ENCODE assay signal across 8 cellular contexts in the genomic region with DNA sequence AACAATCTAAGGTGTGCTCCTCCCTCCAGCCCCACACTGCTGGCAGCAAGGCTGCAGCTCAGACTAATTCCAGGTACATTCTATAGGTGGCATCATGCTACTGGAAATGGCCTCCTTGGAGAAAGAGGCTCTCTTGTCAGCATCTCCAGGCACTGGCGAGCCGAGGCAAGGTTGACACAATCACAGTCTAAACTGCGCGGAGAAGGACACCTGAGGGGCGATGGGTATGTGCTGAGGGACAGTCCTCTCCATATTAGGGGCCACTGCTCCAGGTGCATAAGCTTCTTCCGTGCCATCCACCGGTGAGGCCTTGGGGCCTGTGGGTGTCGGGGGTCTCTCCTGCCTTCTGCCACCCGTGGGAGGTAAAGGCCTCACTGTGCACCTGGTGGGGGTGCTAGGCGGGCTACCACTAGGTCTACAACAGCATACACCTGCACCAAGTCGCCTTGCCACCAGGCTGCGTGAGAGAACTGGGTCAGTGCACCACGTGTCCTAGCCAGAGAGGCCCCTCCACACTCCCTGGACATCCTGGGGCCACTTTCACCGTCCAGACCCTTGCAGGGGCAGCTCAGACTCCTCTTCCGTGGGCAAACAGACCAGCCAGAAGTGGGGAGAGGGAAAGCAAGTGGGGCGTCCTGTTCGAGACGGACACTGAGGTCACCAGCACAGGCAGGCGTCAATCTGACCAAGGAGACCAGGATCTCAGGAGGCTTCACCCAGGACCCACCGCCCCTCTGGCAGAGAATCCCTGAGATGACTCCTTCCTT. TPM values are rescaled to one million over a fixed set of nuclear protein-coding genes. Genes with fewer than 3 reads are reported as not detected.
DNase-seq lines count a peak whose midpoint lies in the region; ATAC-seq and TF ChIP-seq lines count a peak whose summit lies in the region.

No MANE protein-coding gene starts in this region.

- H2AK5ac ChIP-seq in trophoblast cell (ENCODE audit: low read length): peak overlapping the region; percentile 6

- H3K4me3 ChIP-seq in H7 (ENCODE audit: insufficient read depth, low read depth, low read length) (no peak overlapping the region), OCI-LY7 (ENCODE audit: low read depth, low read length, poor library complexity, severe bottlenecking) (no peak overlapping the region), trophoblast cell (ENCODE audit: low read depth, low read length) (no peak overlapping the region)

- peaks cover 8% of the 10 kb centered on the region for H3K79me1 ChIP-seq in trophoblast cell (ENCODE audit: low read length)

- no peaks in the 10 kb centered on the region for H3K9me2 ChIP-seq in OCI-LY7 (ENCODE audit: insufficient read depth, low read length)

- peaks cover 94% of the 10 kb centered on the region for H3K27me3 ChIP-seq in H7 (ENCODE audit: control insufficient read depth, insufficient read depth, low read length)
- H3K27me3 ChIP-seq in trophoblast cell (ENCODE audit: insufficient read depth, low read length): peaks cover 84% of the 10 kb centered on the region

- peak overlapping the region; percentile 56 for H3K14ac ChIP-seq in trophoblast cell (ENCODE audit: low read length)

- peaks cover 38% of the 10 kb centered on the region for H3K4me1 ChIP-seq in OCI-LY7 (ENCODE audit: insufficient read depth, low read length, poor library complexity, severe bottlenecking)
- peaks cover 11 to 20% of the 10 kb centered on the region in 2 experiments for H3K4me1 ChIP-seq in trophoblast cell (ENCODE audit: control insufficient read depth in 1 of 2, insufficient read depth in 2 of 2, low read length in 2 of 2)

- H3K36me3 Mint-ChIP-seq in endothelial cell (ENCODE audit: low read depth, unreplicated experiment): no peaks in the 10 kb centered on the region

- no peak overlapping the region for H4K91ac ChIP-seq in trophoblast cell (ENCODE audit: low read depth, low read length)

- no peak overlapping the region for H3K4ac ChIP-seq in trophoblast cell (ENCODE audit: low read depth, low read length)

- H3K4me2 ChIP-seq in OCI-LY7 (ENCODE audit: low read length): no peak overlapping the region
- no peak overlapping the region for H3K4me2 ChIP-seq in trophoblast cell (ENCODE audit: low read length)

- H4K12ac ChIP-seq in trophoblast cell (ENCODE audit: low read depth, low read length): no peak overlapping the region

- POLR2A ChIA-PET in OCI-LY7 (lab: Charles Lee): interaction anchor here (1.3 kb wide), 1 partner anchor 12 kb away, joined by 3 read pairs; a partner anchor contains a TSS

- H3K9me3 ChIP-seq in OCI-LY7 (ENCODE audit: low read length) (no peaks in the 10 kb centered on the region), trophoblast cell (ENCODE audit: insufficient read depth, low read depth, low read length) (peaks cover 17% of the 10 kb centered on the region)

- WGBS in trophoblast cell (ENCODE audit: extremely low coverage, insufficient coverage, insufficient read length): no CpG with 5 or more reads among the region's 20 CpGs

- H3K27ac ChIP-seq in OCI-LY7 (ENCODE audit: low read depth, low read length, poor library complexity, severe bottlenecking) (no peak overlapping the region), trophoblast cell (ENCODE audit: low read depth, low read length) (no peak overlapping the region)

- no TSS peak for BruUV-seq in OCI-LY7 (replicated peaks; lab: Mats Ljungman, UMichigan)

- H2BK120ac ChIP-seq in trophoblast cell (ENCODE audit: insufficient read depth, low read length, poor library complexity): peak overlapping the region; percentile 15

- TF ChIP-seq CTCF in OCI-LY7 (conservative IDR thresholded peaks at IDR 0.05; ENCODE audit: low read length) (peak; percentile 74), endothelial cell (IDR thresholded peaks at IDR 0.05; ENCODE audit: unreplicated experiment) (no peak)

- no peak overlapping the region for H3K9ac ChIP-seq in trophoblast cell (ENCODE audit: low read length)

- H3K36me3 ChIP-seq in H7 (replicated peaks; ENCODE audit: control insufficient read depth, insufficient read depth, low read length): no peaks in the 10 kb centered on the region
- no peaks in the 10 kb centered on the region for H3K36me3 ChIP-seq in OCI-LY7 (ENCODE audit: insufficient read depth, low read length)
- H3K36me3 ChIP-seq in trophoblast cell (ENCODE audit: control insufficient read depth in 1 of 2, insufficient read depth in 2 of 2, low read length in 2 of 2): no peaks in the 10 kb centered on the region

- H3K18ac ChIP-seq in trophoblast cell (ENCODE audit: low read length): no peak overlapping the region

- H4K20me1 ChIP-seq in OCI-LY7 (ENCODE audit: insufficient read depth, low read length): 0 out of 2 replicates have a peak, but pooled peaks cover 4% of the 10 kb centered on the region

- no peaks in the 10 kb centered on the region for H3K9me3 Mint-ChIP-seq in endothelial cell (ENCODE audit: unreplicated experiment)

- peak overlapping the region; percentile 74 for H3K27ac Mint-ChIP-seq in endothelial cell (ENCODE audit: unreplicated experiment)

- no peak overlapping the region for H3K23ac ChIP-seq in trophoblast cell (ENCODE audit: low read length)

- CTCF ChIA-PET in OCI-LY7 (lab: Charles Lee; ENCODE audit: unreplicated experiment): interaction anchor here (1.1 to 1.2 kb wide), 2 partner anchors 30 to 162 kb away, joined by 3 to 4 read pairs; a partner anchor contains a TSS

- H2AFZ ChIP-seq in OCI-LY7 (ENCODE audit: low read length) (no peak overlapping the region), trophoblast cell (ENCODE audit: insufficient read depth, low read length, poor library complexity) (no peak overlapping the region)

- peak; percentile 48 for DNase-seq in COLO829 (ENCODE audit: low spot score)
- peak; percentile 82 for DNase-seq in H7
- peak; percentile 64 for DNase-seq in OCI-LY7 (ENCODE audit: low spot score)
- DNase-seq in endothelial cell (ENCODE audit: low spot score): no peak
- DNase-seq in trophoblast cell: peak; percentile 45 to 69
- no peak for DNase-seq in AG08395 (ENCODE audit: low spot score)

- no peak overlapping the region for H2BK5ac ChIP-seq in trophoblast cell (ENCODE audit: low read depth, low read length, poor library complexity)

- no peaks in the 10 kb centered on the region for H3K79me2 ChIP-seq in OCI-LY7 (ENCODE audit: insufficient read depth, low read depth, low read length)
- H3K79me2 ChIP-seq in trophoblast cell (ENCODE audit: control insufficient read depth, insufficient read depth, low read length, poor library complexity): no peaks in the 10 kb centered on the region

- H3K27me3 Mint-ChIP-seq in endothelial cell (ENCODE audit: unreplicated experiment): peaks cover 47% of the 10 kb centered on the region

- peak overlapping the region; percentile 62 for H3K4me3 Mint-ChIP-seq in endothelial cell (ENCODE audit: unreplicated experiment)

- no peak overlapping the region for H4K8ac ChIP-seq in trophoblast cell (ENCODE audit: low read depth, low read length)

- peak overlapping the region; percentile 37 for H2BK12ac ChIP-seq in trophoblast cell (ENCODE audit: low read length)

- peaks cover 23% of the 10 kb centered on the region for H3K4me1 Mint-ChIP-seq in endothelial cell (ENCODE audit: unreplicated experiment)

- intact Hi-C loops in OCI-LY7 (cut with micrococcal nuclease; ENCODE audit: unreplicated experiment): no loop called here

- no peak for ATAC-seq in GM21786 (IDR thresholded peaks at IDR 0.05; ENCODE audit: unreplicated experiment)
- ATAC-seq in HG02840 (IDR thresholded peaks at IDR 0.05; ENCODE audit: low FRiP score, unreplicated experiment): no peak

RNA-seq across cellular contexts. Expression of a gene that starts 12.1 kb away (rescaled TPM):
- total RNA-seq in H7 (2014; rRNA removed; shearing (Covaris generic)): 1.4 and 1.9 TPM in 2 replicates
- total RNA-seq in OCI-LY7 (2014; rRNA removed; shearing (Covaris generic)): 7.5 and 11.7 TPM in 2 replicates
- total RNA-seq in OCI-LY7 (2022) (13.9 and 16.3 TPM in 2 replicates), endothelial cell (ENCODE audit: unreplicated experiment) (3.3 TPM)
- 1.2 and 1.5 TPM in 2 replicates for polyA plus RNA-seq in trophoblast cell (2013)

RNA-seq across cellular contexts. Expression of a gene that starts 30.3 kb away (rescaled TPM):
- 6.4 and 6.6 TPM in 2 replicates for total RNA-seq in H7 (2014; rRNA removed; shearing (Covaris generic))
- 98.9 and 109 TPM in 2 replicates for total RNA-seq in OCI-LY7 (2014; rRNA removed; shearing (Covaris generic))
- total RNA-seq in OCI-LY7 (2022): 110 and 121 TPM in 2 replicates
- total RNA-seq in endothelial cell (ENCODE audit: unreplicated experiment): 6.8 TPM
- polyA plus RNA-seq in trophoblast cell (2013): 17.8 and 20.5 TPM in 2 replicates

RNA-seq across cellular contexts. Expression of a gene that starts 31.0 kb away (rescaled TPM):
- 89.1 and 97.4 TPM in 2 replicates for total RNA-seq in H7 (2014; rRNA removed; shearing (Covaris generic))
- total RNA-seq in OCI-LY7 (2014; rRNA removed; shearing (Covaris generic)): 29.9 and 31.5 TPM in 2 replicates
- total RNA-seq in OCI-LY7 (2022): 27.9 and 31.2 TPM in 2 replicates
- total RNA-seq in endothelial cell (ENCODE audit: unreplicated experiment): 50.0 TPM
- polyA plus RNA-seq in trophoblast cell (2013): 11.0 and 11.7 TPM in 2 replicates

Comparison
In these comparisons a context has a peak if more than half of its experiments do, and no peak if none do; other contexts are left out.
1. DNase-seq: peak in COLO829 (single experiment), H7 (single experiment), OCI-LY7 (single experiment) and trophoblast cell (2 of 2); none in endothelial cell (single experiment) and AG08395 (single experiment).
2. RNA of a gene that starts 30.3 kb away (total RNA-seq): 98.9 to 121 TPM in OCI-LY7; 6.8 TPM in endothelial cell (single experiment) and 6.4 to 6.6 TPM in H7; every median in the first group is over 10 times any median in the second.